In the genomic region with DNA sequence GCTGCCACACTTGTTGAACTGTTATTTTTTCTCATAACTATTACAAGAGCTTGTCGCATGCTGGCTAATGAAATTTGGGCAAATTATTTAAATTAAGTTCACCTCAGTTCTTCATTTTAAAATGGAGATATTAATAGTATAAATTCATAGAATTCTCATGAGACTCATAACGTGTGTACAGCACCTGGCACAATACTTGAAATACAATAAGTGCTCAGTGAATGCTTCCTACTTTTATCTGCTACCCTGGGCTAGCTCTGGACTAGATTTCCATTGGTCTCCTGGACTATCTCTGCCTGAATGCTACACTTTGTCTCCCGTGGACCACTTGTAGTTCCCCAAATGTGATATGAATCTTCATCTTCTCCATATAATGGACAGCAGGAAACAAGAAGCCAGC, we compare ENCODE assay signal across 15 cellular contexts. TPM values are rescaled to one million over a fixed set of nuclear protein-coding genes. Genes with fewer than 3 reads are reported as not detected.
DNase-seq lines count a peak whose midpoint lies in the region; ATAC-seq and TF ChIP-seq lines count a peak whose summit lies in the region.
"Had no signal": no experiment of that assay in that cellular context is flagged by ENCODE, and none has a peak within 500 bp of the region (broad histone marks: within the 10 kb centered on the region; RNA-seq: fewer than 3 reads in every experiment).

No MANE protein-coding gene starts in this region.

- peaks cover 19% of the 10 kb centered on the region for H3K36me3 ChIP-seq in OCI-LY1 (ENCODE audit: insufficient read depth, low read length)
- H3K36me3 ChIP-seq in effector memory CD4-positive, alpha-beta T cell (ENCODE audit: control insufficient read depth, insufficient read depth, low read length): no peaks in the 10 kb centered on the region
- H3K36me3 ChIP-seq in thymus (ENCODE audit: control insufficient read depth, insufficient read depth): no peaks in the 10 kb centered on the region

- H3K4me1 ChIP-seq in OCI-LY1 (ENCODE audit: insufficient read depth, low read length, severe bottlenecking) (peaks cover 42% of the 10 kb centered on the region), thymus (ENCODE audit: control insufficient read depth, insufficient read depth, low read length) (peaks cover 25% of the 10 kb centered on the region)
- H3K4me1 ChIP-seq in effector memory CD4-positive, alpha-beta T cell (ENCODE audit: control insufficient read depth, insufficient read depth, low read length, poor library complexity, severe bottlenecking): peaks cover 24% of the 10 kb centered on the region

- no peak overlapping the region for H2AFZ ChIP-seq in OCI-LY1 (ENCODE audit: low read length)

- WGBS in thymus: 84% methylated on average over 3 of the region's 3 CpGs

- H3K9me2 ChIP-seq in OCI-LY1 (ENCODE audit: low read depth, low read length): no peaks in the 10 kb centered on the region

- H3K27me3 ChIP-seq in OCI-LY1 (ENCODE audit: insufficient read depth, low read length) (no peaks in the 10 kb centered on the region), thymus (ENCODE audit: control insufficient read depth, insufficient read depth) (no peaks in the 10 kb centered on the region)
- no peaks in the 10 kb centered on the region for H3K27me3 ChIP-seq in effector memory CD4-positive, alpha-beta T cell (replicated peaks; ENCODE audit: control insufficient read depth, insufficient read depth, low read length, poor library complexity, severe bottlenecking)

- H3K9me3 ChIP-seq in OCI-LY1 (ENCODE audit: low read length) (no peaks in the 10 kb centered on the region; the same call in 1 of the 2 replicates), thymus (ENCODE audit: control insufficient read depth) (no peaks in the 10 kb centered on the region)
- no peaks in the 10 kb centered on the region for H3K9me3 ChIP-seq in effector memory CD4-positive, alpha-beta T cell (ENCODE audit: control insufficient read depth, low read length)

- no peak for TF ChIP-seq CTCF in OCI-LY1 (IDR thresholded peaks at IDR 0.05; ENCODE audit: low read length)

- DNase-seq in activated T-cell treated with anti-CD3 and anti-CD28 coated beads, Interleukin-2, amount 50 U/mL, for 4 hours: no peak
- DNase-seq in activated T-cell treated with anti-CD3 and anti-CD28 coated beads, Interleukin-2, amount 50 U/mL, for 1 hour: no peak
- no peak for DNase-seq in effector memory CD4-positive, alpha-beta T cell
- DNase-seq in SIG-M5 treated with dmso at 0.1 percent for 504 hours (lab: John Stamatoyannopoulos, UW; ENCODE audit: unreplicated experiment) (no peak), DMS 273 treated with DMSO at 0.1 percent for 48 hours (lab: John Stamatoyannopoulos, UW) (no peak)
- DNase-seq: DMS53, IMR-90, NCI-H526 had no signal

- peaks cover 19% of the 10 kb centered on the region for H3K36me3 Mint-ChIP-seq in activated T-cell treated with anti-CD3 and anti-CD28 coated beads, Interleukin-2, amount 50 U/mL, for 4 hours (ENCODE audit: insufficient read depth)

- H3K9me3 Mint-ChIP-seq in activated T-cell treated with anti-CD3 and anti-CD28 coated beads, Interleukin-2, amount 50 U/mL, for 4 hours: peaks cover 17% of the 10 kb centered on the region

- ATAC-seq in activated T-cell treated with anti-CD3 and anti-CD28 coated beads, Interleukin-2, amount 50 U/mL, for 4 hours: no peak
- no peak for ATAC-seq in HG02981 (IDR thresholded peaks at IDR 0.05; ENCODE audit: unreplicated experiment)
- ATAC-seq: Right ventricle myocardium inferior had no signal

- H3K27ac ChIP-seq in OCI-LY1 (ENCODE audit: low read depth, low read length, poor library complexity, severe bottlenecking) (peak overlapping the region; percentile 97), thymus (ENCODE audit: low read depth) (peak overlapping the region; percentile 69)
- H3K27ac ChIP-seq in effector memory CD4-positive, alpha-beta T cell (ENCODE audit: insufficient read depth, low read length, poor library complexity, severe bottlenecking): peak overlapping the region; percentile 69
- H3K27ac ChIP-seq: VCaP had no signal

- no peaks in the 10 kb centered on the region for H3K27me3 Mint-ChIP-seq in activated T-cell treated with anti-CD3 and anti-CD28 coated beads, Interleukin-2, amount 50 U/mL, for 4 hours (ENCODE audit: low read depth)

- H3K4me1 Mint-ChIP-seq in activated T-cell treated with anti-CD3 and anti-CD28 coated beads, Interleukin-2, amount 50 U/mL, for 4 hours (ENCODE audit: low read depth): peaks cover 72% of the 10 kb centered on the region

- H3K9ac ChIP-seq in OCI-LY1 (ENCODE audit: low read length): peak overlapping the region; percentile 92

- H3K4me3 Mint-ChIP-seq in activated T-cell treated with anti-CD3 and anti-CD28 coated beads, Interleukin-2, amount 50 U/mL, for 4 hours: peak overlapping the region; percentile 87

- peaks cover 51% of the 10 kb centered on the region for H3K79me2 ChIP-seq in OCI-LY1 (ENCODE audit: insufficient read depth, low read length)

- H3K4me2 ChIP-seq in OCI-LY1 (ENCODE audit: low read length): peak overlapping the region; percentile 88

- no peaks in the 10 kb centered on the region for H4K20me1 ChIP-seq in OCI-LY1 (ENCODE audit: insufficient read depth, low read length)

- H3K4me3 ChIP-seq in OCI-LY1 (ENCODE audit: low read depth, low read length, poor library complexity, severe bottlenecking): peak overlapping the region; percentile 86
- H3K4me3 ChIP-seq in effector memory CD4-positive, alpha-beta T cell (ENCODE audit: insufficient read depth, low read depth, low read length, poor library complexity, severe bottlenecking): peak overlapping the region; percentile 49
- peak overlapping the region; percentile 42 for H3K4me3 ChIP-seq in thymus (ENCODE audit: low read length)
- H3K4me3 ChIP-seq: lung had no signal

- no peaks in the 10 kb centered on the region for H3F3A ChIP-seq in OCI-LY1 (ENCODE audit: insufficient read depth, low read length)

RNA-seq across cellular contexts. Expression of a gene that starts 0.9 kb away (rescaled TPM):
- 10 to 100 TPM; 19.4 to 26.6 (median 19.6) TPM for total RNA-seq in activated T-cell treated with anti-CD3 and anti-CD28 coated beads, Interleukin-2, amount 50 U/mL, for 4 hours
- polyA plus RNA-seq in thymus: 12.6 TPM
- total RNA-seq: fibroblast of lung, IMR-90 had no signal
- polyA plus RNA-seq: fibroblast of lung, IMR-90 had no signal

RNA-seq across cellular contexts. Expression of a gene that starts 57.2 kb away (rescaled TPM):
- total RNA-seq in activated T-cell treated with anti-CD3 and anti-CD28 coated beads, Interleukin-2, amount 50 U/mL, for 4 hours: 10 to 100 TPM in 1 of 3 donors, 1 to 10 TPM in 2; 7.0 to 14.7 (median 7.7) TPM
- polyA plus RNA-seq in thymus: 5.9 TPM
- total RNA-seq: fibroblast of lung, IMR-90 had no signal
- polyA plus RNA-seq: fibroblast of lung, IMR-90 had no signal
